In the genomic region with DNA sequence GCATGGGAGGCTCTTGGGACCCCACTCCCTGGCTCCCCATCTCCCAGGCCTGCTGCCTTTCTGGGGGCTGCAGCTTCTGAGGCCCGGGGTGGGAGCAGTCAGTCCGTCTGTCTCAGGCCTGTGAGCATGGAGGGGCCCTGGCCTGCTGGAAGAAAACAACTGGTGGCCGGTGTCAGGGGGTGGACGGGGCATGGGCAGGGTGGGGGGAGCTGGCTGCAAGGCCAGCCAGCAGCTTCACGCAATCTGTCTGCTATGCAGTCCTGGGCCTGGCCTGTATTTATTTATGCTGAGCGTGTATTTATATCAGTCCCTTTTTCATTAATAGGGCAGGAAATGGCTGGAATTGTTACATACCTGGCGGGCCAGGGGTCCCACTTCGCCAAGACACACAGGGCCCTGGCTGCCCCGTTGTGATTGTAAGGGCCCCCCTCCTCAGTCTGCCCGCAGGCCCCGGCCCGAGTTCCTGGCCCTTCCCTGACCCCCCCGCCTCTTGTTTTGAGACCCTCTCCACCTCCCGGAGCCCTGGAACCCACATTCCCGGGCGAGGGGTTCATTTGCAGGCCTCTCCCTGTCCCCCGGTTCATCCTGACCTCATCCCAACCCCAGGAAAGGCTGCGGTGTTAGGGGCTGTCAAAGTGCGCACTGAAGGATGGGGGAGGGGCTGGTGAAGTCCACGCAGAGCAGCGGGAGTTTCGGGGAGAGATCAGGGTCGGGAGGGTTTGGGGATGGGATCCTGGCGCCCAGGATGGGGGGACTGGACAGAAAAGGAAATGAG, we compare ENCODE assay signal across 31 cellular contexts. TPM values are rescaled to one million over a fixed set of nuclear protein-coding genes. Genes with fewer than 3 reads are reported as not detected.
DNase-seq lines count a peak whose midpoint lies in the region; ATAC-seq, FAIRE-seq and TF ChIP-seq lines count a peak whose summit lies in the region.
"Had no signal": no experiment of that assay in that cellular context is flagged by ENCODE, and none has a peak within 500 bp of the region (broad histone marks: within the 10 kb centered on the region; RNA-seq: fewer than 3 reads in every experiment).

No MANE protein-coding gene starts in this region.

- H2BK120ac ChIP-seq in mesenchymal stem cell (ENCODE audit: low read depth, low read length) = no peak overlapping the region

- no peak for TF ChIP-seq POLR2A in endothelial cell of umbilical vein (IDR thresholded peaks at IDR 0.05; ENCODE audit: low read depth, low read length)

- H2BK12ac ChIP-seq in mesenchymal stem cell (ENCODE audit: low read length in 2 of 2) = no peak overlapping the region

- H3K36me3 ChIP-seq in endothelial cell of umbilical vein (ENCODE audit: control insufficient read depth in 2 of 2, extremely low read depth in 1 of 2, insufficient read depth in 2 of 2, low read length in 2 of 2) (no peaks in the 10 kb centered on the region), mesenchymal stem cell (ENCODE audit: control insufficient read depth in 1 of 2, insufficient read depth in 2 of 2, low read depth in 1 of 2, low read length in 2 of 2) (no peaks in the 10 kb centered on the region), aorta (ENCODE audit: control insufficient read depth in 1 of 2, insufficient read depth in 2 of 2, low read length in 1 of 2) (no peaks in the 10 kb centered on the region)
- H3K36me3 ChIP-seq: suprapubic skin had no signal

- no peak overlapping the region for H3K14ac ChIP-seq in mesenchymal stem cell (ENCODE audit: low read length in 2 of 2)

- H3K18ac ChIP-seq in mesenchymal stem cell (ENCODE audit: low read depth in 1 of 2, low read length in 2 of 2) = no peak overlapping the region

- ATAC-seq in left cardiac atrium (peak; percentile 20 to 54), Right ventricle myocardium inferior (no peak), aorta (ENCODE audit: low FRiP score) (peak; percentile 76), GM19455 (IDR thresholded peaks at IDR 0.05; ENCODE audit: unreplicated experiment) (no peak), HG03108 (IDR thresholded peaks at IDR 0.05; ENCODE audit: unreplicated experiment) (no peak), HG03139 (IDR thresholded peaks at IDR 0.05; ENCODE audit: unreplicated experiment) (no peak)
- ATAC-seq: naive thymus-derived CD4-positive, alpha-beta T cell; stimulated activated effector memory CD8-positive, alpha-beta T cell treated with anti-CD3 and anti-CD28 coated beads, Interleukin-12 subunit alpha, Interleukin-12 subunit beta, amount 100 ng/mL, for 72 hours; T-cell had no signal

- POLR2A ChIA-PET in endothelial cell of umbilical vein (lab: Charles Lee) = no interaction called here

- no peak overlapping the region for H3K23ac ChIP-seq in mesenchymal stem cell (ENCODE audit: low read length in 2 of 2)

- no peak overlapping the region for H2BK5ac ChIP-seq in mesenchymal stem cell (ENCODE audit: low read depth, low read length, poor library complexity, severe bottlenecking)

- H2BK15ac ChIP-seq in mesenchymal stem cell (ENCODE audit: low read depth, poor library complexity, severe bottlenecking) = peak overlapping the region; percentile 13

- H3K9ac ChIP-seq in endothelial cell of umbilical vein (replicated peaks; ENCODE audit: extremely low read depth, insufficient read depth, low read length) (no peak overlapping the region), mesenchymal stem cell (ENCODE audit: low read length) (no peak overlapping the region)

- no peak for TF ChIP-seq CTCF in endothelial cell of umbilical vein (IDR thresholded peaks at IDR 0.05; ENCODE audit: extremely low read depth in 1 of 2, insufficient read depth in 1 of 2, low read depth in 1 of 2, low read length in 2 of 2)

- WGBS in mesenchymal stem cell = 68% methylated on average over 19 of the region's 24 CpGs
- WGBS in aorta, 2 donors = 5 to 8% methylated on average over 23 to 24 of the region's 24 CpGs

- H2AFZ ChIP-seq in endothelial cell of umbilical vein (ENCODE audit: low read depth, low read length) = no peak overlapping the region
- no peak overlapping the region for H2AFZ ChIP-seq in mesenchymal stem cell (ENCODE audit: low read depth, low read length)

- H3K79me2 ChIP-seq in endothelial cell of umbilical vein (ENCODE audit: control insufficient read depth, insufficient read depth, low read length) = no peaks in the 10 kb centered on the region

- H4K8ac ChIP-seq in mesenchymal stem cell (ENCODE audit: low read length) = peak overlapping the region; percentile 9

- H2AK5ac ChIP-seq in mesenchymal stem cell (ENCODE audit: low read length, severe bottlenecking) = no peak overlapping the region

- H3K4me1 ChIP-seq in endothelial cell of umbilical vein (ENCODE audit: control insufficient read depth, extremely low read depth, insufficient read depth, low read length) (no peaks in the 10 kb centered on the region), mesenchymal stem cell (ENCODE audit: control insufficient read depth, insufficient read depth, low read depth, low read length) (peaks cover 8% of the 10 kb centered on the region), aorta (ENCODE audit: control insufficient read depth in 1 of 2, insufficient read depth in 2 of 2, low read length in 2 of 2) (no peaks in the 10 kb centered on the region)

- no peak overlapping the region for H3K4ac ChIP-seq in mesenchymal stem cell (ENCODE audit: low read depth in 1 of 2, low read length in 2 of 2)

- intact Hi-C loops in left cardiac atrium (cut with DNase I) (loop anchor here (5.0 to 10.0 kb wide), 3 partner anchors 158 to 526 kb away; a partner anchor contains a TSS), Right ventricle myocardium inferior (cut with DNase I) (loop anchor here (2.0 to 10.0 kb wide), 3 partner anchors 158 to 536 kb away; a partner anchor contains a TSS), endothelial cell of umbilical vein (cut with micrococcal nuclease) (no loop called here), aorta (cut with DNase I) (loop anchor here (5.0 kb wide), 5 partner anchors 103 to 533 kb away; no protein-coding TSS in a partner anchor)

- no peaks in the 10 kb centered on the region for H3K79me1 ChIP-seq in mesenchymal stem cell (replicated peaks; ENCODE audit: low read length, poor library complexity, severe bottlenecking)

- H3K4me3 ChIP-seq in endothelial cell of umbilical vein (replicated peaks in 1 of 3; ENCODE audit: insufficient read depth in 1 of 3, low read depth in 1 of 3, low read length in 3 of 3) (no peak overlapping the region), mesenchymal stem cell (ENCODE audit: insufficient read depth in 1 of 2, low read depth in 1 of 2, low read length in 2 of 2) (no peak overlapping the region), aorta (ENCODE audit: low read length in 2 of 2) (no peak overlapping the region)
- H3K4me3 ChIP-seq: suprapubic skin had no signal

- no peak for FAIRE-seq in endothelial cell of umbilical vein (lab: Jason Lieb, UNC)
- FAIRE-seq: islet of Langerhans, TTC549 had no signal

- H3K9me3 ChIP-seq in endothelial cell of umbilical vein (replicated peaks; ENCODE audit: control insufficient read depth, insufficient read depth, low read length) (no peaks in the 10 kb centered on the region), mesenchymal stem cell (ENCODE audit: control insufficient read depth, low read length) (no peaks in the 10 kb centered on the region), aorta (ENCODE audit: control insufficient read depth, low read length) (no peaks in the 10 kb centered on the region)
- H3K9me3 ChIP-seq: suprapubic skin had no signal

- H4K91ac ChIP-seq in mesenchymal stem cell (ENCODE audit: low read length) = no peak overlapping the region

- CTCF ChIA-PET in endothelial cell of umbilical vein (lab: Charles Lee) = interaction anchor here (0.6 to 6.2 kb wide), 4 partner anchors 85 to 581 kb away, joined by 3 to 71 read pairs (median 3); a partner anchor contains a TSS

- H3K9me1 ChIP-seq in endothelial cell of umbilical vein (replicated peaks; ENCODE audit: control insufficient read depth, extremely low read depth, insufficient read depth, low read length) = no peaks in the 10 kb centered on the region

- no TSS peak for BruUV-seq in endothelial cell of umbilical vein (replicated peaks; lab: Mats Ljungman, UMichigan)

- H4K20me1 ChIP-seq in endothelial cell of umbilical vein (replicated peaks; ENCODE audit: control insufficient read depth, extremely low read depth, insufficient read depth, low read length) = no peaks in the 10 kb centered on the region

- dilution Hi-C loops in endothelial cell of umbilical vein (cut with MboI; ENCODE audit: extremely low pct_ligation_motif_present, low sequenced_read_pairs) = no loop called here

- no peak overlapping the region for H3K27ac ChIP-seq in endothelial cell of umbilical vein (ENCODE audit: insufficient read depth, low read depth, low read length)
- no peak overlapping the region for H3K27ac ChIP-seq in mesenchymal stem cell (ENCODE audit: low read length, poor library complexity, severe bottlenecking)
- peak overlapping the region; percentile 73 to 88 for H3K27ac ChIP-seq in aorta (ENCODE audit: low read depth in 1 of 2, low read length in 2 of 2)
- H3K27ac ChIP-seq: suprapubic skin had no signal

- H3K27me3 ChIP-seq in endothelial cell of umbilical vein (ENCODE audit: control insufficient read depth in 2 of 2, insufficient read depth in 2 of 2, low read length in 2 of 2) (no peaks in the 10 kb centered on the region), mesenchymal stem cell (ENCODE audit: control insufficient read depth in 1 of 2, insufficient read depth in 1 of 2, low read length in 2 of 2) (peaks cover 6 to 8% of the 10 kb centered on the region in 2 experiments), aorta (ENCODE audit: control insufficient read depth in 1 of 2, insufficient read depth in 2 of 2, low read length in 1 of 2) (no peaks in the 10 kb centered on the region)
- H3K27me3 ChIP-seq: suprapubic skin had no signal

- H3K4me2 ChIP-seq in endothelial cell of umbilical vein (ENCODE audit: insufficient read depth, low read length) (no peak overlapping the region), mesenchymal stem cell (ENCODE audit: low read length, poor library complexity, severe bottlenecking) (no peak overlapping the region)

- DNase-seq in left cardiac atrium (peak; percentile 23), Right ventricle myocardium inferior (ENCODE audit: missing footprints) (no peak), endothelial cell of umbilical vein (ENCODE audit: low read depth, low spot score) (peak; percentile 45), mesenchymal stem cell (no peak), aorta (peak; percentile 76 to 91)
- DNase-seq: 8988T; activated CD8-positive, alpha-beta memory T cell treated with anti-CD3 and anti-CD28 coated beads for 24 hours; activated naive CD4-positive, alpha-beta T cell treated with anti-CD3 and anti-CD28 coated beads for 36 hours; activated T-cell treated with anti-CD3 and anti-CD28 coated beads, Interleukin-2, amount 50 U/mL, for 48 hours; amniotic stem cell; CD8-positive, alpha-beta memory T cell; central memory CD4-positive, alpha-beta T cell; foreskin melanocyte; GF-D8; HFFc6; hypothalamus; naive thymus-derived CD4-positive, alpha-beta T cell; NCI-H1048; NCI-H187 treated with DMSO at 0.1 percent for 48 hours; NCI-H2227 treated with DMSO at 0.1 percent for 48 hours; T-cell had no signal

RNA-seq across cellular contexts. Expression of a gene that starts 8.2 kb away (rescaled TPM):
- total RNA-seq in left cardiac atrium (not detected), Right ventricle myocardium inferior (not detected), endothelial cell of umbilical vein (not detected in 2 replicates), aorta (not detected)
- polyA plus RNA-seq in endothelial cell of umbilical vein (not detected in 2 replicates), aorta (not detected)
- not detected in 2 replicates for polyA plus RNA-seq in endothelial cell of umbilical vein (2011; cell fraction: cytosol; rRNA removed)
- polyA plus RNA-seq in endothelial cell of umbilical vein (2011; cell fraction: nucleus; rRNA removed) = not detected in 2 replicates
- polyA plus RNA-seq in endothelial cell of umbilical vein (2012) = not detected in 2 replicates
- polyA minus RNA-seq in endothelial cell of umbilical vein = not detected in 2 replicates
- not detected for polyA minus RNA-seq in endothelial cell of umbilical vein (2011; cell fraction: cytosol; rRNA and poly(A)+ RNA removed)
- not detected in 2 replicates for polyA minus RNA-seq in endothelial cell of umbilical vein (2011; cell fraction: nucleus; rRNA and poly(A)+ RNA removed)
- polyA plus RNA-seq in mesenchymal stem cell (2013, experiment 1 of 2) = not detected
- polyA plus RNA-seq in mesenchymal stem cell (2013, experiment 2 of 2) = not detected
- total RNA-seq: activated naive CD4-positive, alpha-beta T cell treated with anti-CD3 and anti-CD28 coated beads for 36 hours; CD8-positive, alpha-beta memory T cell; epithelial cell of proximal tubule; HFFc6; naive thymus-derived CD4-positive, alpha-beta T cell; OCI-LY7; omental fat pad; suprapubic skin; T-cell had no signal
- polyA plus RNA-seq: CD8-positive, alpha-beta memory T cell; naive thymus-derived CD4-positive, alpha-beta T cell had no signal

RNA-seq across cellular contexts. Expression of a gene that starts 26.9 kb away (rescaled TPM):
- under 1 TPM; 0.32 to 0.92 TPM for total RNA-seq in left cardiac atrium
- 0.27 TPM for total RNA-seq in Right ventricle myocardium inferior
- 1.2 and 10.8 TPM in 2 replicates for total RNA-seq in endothelial cell of umbilical vein
- 6.9 and 9.0 TPM in 2 replicates for polyA plus RNA-seq in endothelial cell of umbilical vein
- 3.9 and 5.3 TPM in 2 replicates for polyA plus RNA-seq in endothelial cell of umbilical vein (2011; cell fraction: cytosol; rRNA removed)
- 3.6 and 4.9 TPM in 2 replicates for polyA plus RNA-seq in endothelial cell of umbilical vein (2011; cell fraction: nucleus; rRNA removed)
- 3.0 and 4.9 TPM in 2 replicates for polyA plus RNA-seq in endothelial cell of umbilical vein (2012)
- 1.3 and 3.9 TPM in 2 replicates for polyA minus RNA-seq in endothelial cell of umbilical vein
- 1.4 TPM for polyA minus RNA-seq in endothelial cell of umbilical vein (2011; cell fraction: cytosol; rRNA and poly(A)+ RNA removed)
- 3.4 and 5.1 TPM in 2 replicates for polyA minus RNA-seq in endothelial cell of umbilical vein (2011; cell fraction: nucleus; rRNA and poly(A)+ RNA removed)
- 0.83 TPM for polyA plus RNA-seq in mesenchymal stem cell (2013, experiment 1 of 2)
- 1.00 TPM for polyA plus RNA-seq in mesenchymal stem cell (2013, experiment 2 of 2)
- 1 to 10 TPM; 1.3 to 7.4 TPM for total RNA-seq in aorta
- 1 to 10 TPM in 1 of 2 donors, not detected in 1; 5.3 TPM for polyA plus RNA-seq in aorta
- total RNA-seq: CD8-positive, alpha-beta memory T cell had no signal
- polyA plus RNA-seq: CD8-positive, alpha-beta memory T cell had no signal

RNA-seq across cellular contexts. Expression of a gene that starts 38.4 kb away (rescaled TPM):
- under 1 TPM in 1 of 2 donors, not detected in 1; 0.71 TPM for total RNA-seq in left cardiac atrium
- total RNA-seq in Right ventricle myocardium inferior = not detected
- 0.13 and 0.25 TPM in 2 replicates for total RNA-seq in endothelial cell of umbilical vein
- polyA plus RNA-seq in endothelial cell of umbilical vein = 0.14 and 0.15 TPM in 2 replicates
- 0.07 and 0.10 TPM in 2 replicates for polyA plus RNA-seq in endothelial cell of umbilical vein (2011; cell fraction: cytosol; rRNA removed)
- 0.22 and 0.24 TPM in 2 replicates for polyA plus RNA-seq in endothelial cell of umbilical vein (2011; cell fraction: nucleus; rRNA removed)
- 0.31 and 0.52 TPM in 2 replicates for polyA plus RNA-seq in endothelial cell of umbilical vein (2012)
- not detected in 2 replicates for polyA minus RNA-seq in endothelial cell of umbilical vein
- polyA minus RNA-seq in endothelial cell of umbilical vein (2011; cell fraction: cytosol; rRNA and poly(A)+ RNA removed) = 43.9 TPM
- polyA minus RNA-seq in endothelial cell of umbilical vein (2011; cell fraction: nucleus; rRNA and poly(A)+ RNA removed) = 0.38 TPM in 1 of 2 replicates, not detected in the other
- 0.18 TPM for polyA plus RNA-seq in mesenchymal stem cell (2013, experiment 1 of 2)
- polyA plus RNA-seq in mesenchymal stem cell (2013, experiment 2 of 2) = 0.14 TPM
- total RNA-seq in aorta = under 1 TPM; 0.19 to 0.84 TPM
- 10 to 100 TPM in 1 of 2 donors, under 1 TPM in 1; 0.69 to 16.9 TPM for polyA plus RNA-seq in aorta
- polyA plus RNA-seq: CD8-positive, alpha-beta memory T cell had no signal

Comparison
In these comparisons a context has a peak if more than half of its experiments do, and no peak if none do; other contexts are left out.
1. ATAC-seq: peak in left cardiac atrium (2 of 2) and aorta (single experiment); none in Right ventricle myocardium inferior (single experiment), GM19455 (single experiment), HG03108 (single experiment) and HG03139 (single experiment).
2. DNase-seq: peak in left cardiac atrium (single experiment), endothelial cell of umbilical vein (single experiment) and aorta (2 of 2); none in Right ventricle myocardium inferior (single experiment) and mesenchymal stem cell (single experiment).
3. H3K27ac ChIP-seq: peak in aorta (2 of 2); none in endothelial cell of umbilical vein (single experiment) and mesenchymal stem cell (single experiment).